Comparison of ENCODE assay signal across 14 cellular contexts in genomic region chr7:37327288-37327687, GRCh38.
DNase-seq lines count a peak whose midpoint lies in the region; ATAC-seq, FAIRE-seq and TF ChIP-seq lines count a peak whose summit lies in the region.
"Had no signal": no experiment of that assay in that cellular context is flagged by ENCODE, and none has a peak within 500 bp of the region (broad histone marks: within the 10 kb centered on the region; RNA-seq: fewer than 3 reads in every experiment).

No MANE protein-coding gene starts in this region.

- H3K36me3 ChIP-seq in GM12878 (ENCODE audit: control insufficient read depth in 2 of 2, insufficient read depth in 2 of 2, low read length in 1 of 2) = peaks cover 0 to 2% of the 10 kb centered on the region in 2 experiments; a peak in 3 of 4 replicates

- H3K27ac ChIP-seq in GM12878 (ENCODE audit: control insufficient read depth, insufficient read depth) = no peak overlapping the region
- H3K27ac ChIP-seq: BLaER1, RWPE1 had no signal

- H3K4me3 ChIP-seq in GM12878 = no peak overlapping the region
- H3K4me3 ChIP-seq: BLaER1 had no signal

- H3K4me3 Mint-ChIP-seq in activated CD4-positive, alpha-beta T cell treated with anti-CD3 and anti-CD28 coated beads, Interleukin-2, amount 10 ng/mL, durations not matched to agents 24 days and 14 days = no peak overlapping the region
- no peak overlapping the region for H3K4me3 Mint-ChIP-seq in stimulated activated naive CD8-positive, alpha-beta T cell treated with anti-CD3 and anti-CD28 coated beads, Interleukin-15, Interleukin-2, amounts not matched to agents 100 ng/mL and 50 ng/mL, for 24 hours
- H3K4me3 Mint-ChIP-seq in stimulated activated naive CD8-positive, alpha-beta T cell treated with anti-CD3 and anti-CD28 coated beads, Interleukin-15, amount 100 ng/mL, for 72 hours = no peak overlapping the region

- RAD21 ChIA-PET in GM12878 (lab: Charles Lee; ENCODE audit: unreplicated experiment) = no interaction called here

- no peaks in the 10 kb centered on the region for H4K20me1 ChIP-seq in GM12878 (ENCODE audit: control insufficient read depth, insufficient read depth)

- H3K27me3 Mint-ChIP-seq in activated CD4-positive, alpha-beta T cell treated with anti-CD3 and anti-CD28 coated beads, Interleukin-2, amount 10 ng/mL, durations not matched to agents 24 days and 14 days = no peaks in the 10 kb centered on the region
- H3K27me3 Mint-ChIP-seq in stimulated activated naive CD8-positive, alpha-beta T cell treated with anti-CD3 and anti-CD28 coated beads, Interleukin-15, Interleukin-2, amounts not matched to agents 100 ng/mL and 50 ng/mL, for 24 hours = no peaks in the 10 kb centered on the region
- no peaks in the 10 kb centered on the region for H3K27me3 Mint-ChIP-seq in stimulated activated naive CD8-positive, alpha-beta T cell treated with anti-CD3 and anti-CD28 coated beads, Interleukin-15, amount 100 ng/mL, for 72 hours

- H3K4me1 Mint-ChIP-seq in activated CD4-positive, alpha-beta T cell treated with anti-CD3 and anti-CD28 coated beads, Interleukin-2, amount 10 ng/mL, durations not matched to agents 24 days and 14 days = peaks cover 34% of the 10 kb centered on the region
- peaks cover 46% of the 10 kb centered on the region for H3K4me1 Mint-ChIP-seq in stimulated activated naive CD8-positive, alpha-beta T cell treated with anti-CD3 and anti-CD28 coated beads, Interleukin-15, Interleukin-2, amounts not matched to agents 100 ng/mL and 50 ng/mL, for 24 hours (ENCODE audit: low read depth)
- H3K4me1 Mint-ChIP-seq in stimulated activated naive CD8-positive, alpha-beta T cell treated with anti-CD3 and anti-CD28 coated beads, Interleukin-15, amount 100 ng/mL, for 72 hours = peaks cover 33% of the 10 kb centered on the region

- no peak overlapping the region for H3K4me2 ChIP-seq in GM12878 (ENCODE audit: control insufficient read depth, insufficient read depth)
- H3K4me2 ChIP-seq: BLaER1 had no signal

- TF ChIP-seq POLR2A in GM12878 (IDR thresholded peaks at IDR 0.05; ENCODE audit: low read depth, low read length) = no peak

- SMC1A ChIA-PET in GM12878 (lab: Charles Lee; ENCODE audit: uncharacterized antibody, unreplicated experiment) = no interaction called here

- H3K9me3 Mint-ChIP-seq in activated CD4-positive, alpha-beta T cell treated with anti-CD3 and anti-CD28 coated beads, Interleukin-2, amount 10 ng/mL, durations not matched to agents 24 days and 14 days = peaks cover 5% of the 10 kb centered on the region
- no peaks in the 10 kb centered on the region for H3K9me3 Mint-ChIP-seq in stimulated activated naive CD8-positive, alpha-beta T cell treated with anti-CD3 and anti-CD28 coated beads, Interleukin-15, Interleukin-2, amounts not matched to agents 100 ng/mL and 50 ng/mL, for 24 hours
- no peaks in the 10 kb centered on the region for H3K9me3 Mint-ChIP-seq in stimulated activated naive CD8-positive, alpha-beta T cell treated with anti-CD3 and anti-CD28 coated beads, Interleukin-15, amount 100 ng/mL, for 72 hours

- H3K79me2 ChIP-seq in GM12878 (ENCODE audit: control insufficient read depth, insufficient read depth, low read length) = peaks cover 15% of the 10 kb centered on the region

- 94% methylated on average over 1 of the region's 1 CpG for WGBS in GM12878 (ENCODE audit: insufficient coverage, insufficient replicate concordance, low lambda C conversion rate, missing lambda C conversion rate)

- H3K9ac ChIP-seq in GM12878 (ENCODE audit: control insufficient read depth, insufficient read depth, low read length) = 0 out of 2 replicates have a peak overlapping the region, but pooled peaks have one; percentile 25
- H3K9ac ChIP-seq: BLaER1 had no signal

- peaks cover 13% of the 10 kb centered on the region for H3K4me1 ChIP-seq in GM12878 (ENCODE audit: control insufficient read depth, insufficient read depth, low read length)
- H3K4me1 ChIP-seq: BLaER1 had no signal

- peak; percentile 83 for FAIRE-seq in GM12878 (lab: Jason Lieb, UNC)
- FAIRE-seq: GM12891 had no signal

- intact Hi-C loops in activated CD4-positive, alpha-beta T cell treated with anti-CD3 and anti-CD28 coated beads, Interleukin-2, amount 10 ng/mL, durations not matched to agents 24 days and 14 days (cut with micrococcal nuclease) = no loop called here
- intact Hi-C loops in GM12878 (cut with micrococcal nuclease; ENCODE audit: unreplicated experiment) = no loop called here

- POLR2A ChIA-PET in GM12878 (lab: Charles Lee) = interaction anchor here (0.9 kb wide), 1 partner anchor 11 kb away, joined by 4 read pairs; no protein-coding TSS in a partner anchor

- CTCF ChIA-PET in GM12878 (lab: Yijun Ruan, JAX) = interaction anchor here (1.3 kb wide), 1 partner anchor 26 kb away, joined by 4 read pairs; no protein-coding TSS in a partner anchor

- TF ChIP-seq CTCF in GM12878 (IDR thresholded peaks at IDR 0.05 in 2 of 3, conservative IDR thresholded peaks at IDR 0.05 in 1 of 3; ENCODE audit: control insufficient read depth in 2 of 3, extremely low read depth in 1 of 3, insufficient read depth in 1 of 3, low read depth in 3 of 3, low read length in 3 of 3) = no peak

- DNase-seq in activated CD4-positive, alpha-beta T cell treated with anti-CD3 and anti-CD28 coated beads, Interleukin-2, amount 10 ng/mL, durations not matched to agents 24 days and 14 days = no peak
- no peak for DNase-seq in activated CD4-positive, alpha-beta T cell treated with anti-CD3 and anti-CD28 coated beads, Interleukin-2, amount 50 U/mL, for 4 hours
- no peak for DNase-seq in stimulated activated naive CD8-positive, alpha-beta T cell treated with anti-CD3 and anti-CD28 coated beads, Interleukin-15, amount 100 ng/mL, for 72 hours
- DNase-seq in GM12878 (ENCODE audit: low read depth, low spot score) (no peak), NCI-H1930 (lab: John Stamatoyannopoulos, UW) (no peak), Ammon's horn (ENCODE audit: low spot score) (no peak), NCI-H748 treated with DMSO at 0.1 percent for 48 hours (lab: John Stamatoyannopoulos, UW) (no peak)
- DNase-seq: DMS 273 treated with DMSO at 0.1 percent for 48 hours, GDM1, NCI-H187 had no signal

- H3K36me3 Mint-ChIP-seq in activated CD4-positive, alpha-beta T cell treated with anti-CD3 and anti-CD28 coated beads, Interleukin-2, amount 10 ng/mL, durations not matched to agents 24 days and 14 days (ENCODE audit: low read depth) = peaks cover 65% of the 10 kb centered on the region
- H3K36me3 Mint-ChIP-seq in stimulated activated naive CD8-positive, alpha-beta T cell treated with anti-CD3 and anti-CD28 coated beads, Interleukin-15, Interleukin-2, amounts not matched to agents 100 ng/mL and 50 ng/mL, for 24 hours (ENCODE audit: low read depth) = peaks cover 73% of the 10 kb centered on the region

- no peak for TF ChIP-seq EP300 in GM12878 (IDR thresholded peaks at IDR 0.05; ENCODE audit: borderline replicate concordance in 1 of 2, control insufficient read depth in 1 of 2, low read depth in 2 of 2, low read length in 2 of 2)

- peak overlapping the region; percentile 21 for H3K27ac Mint-ChIP-seq in activated CD4-positive, alpha-beta T cell treated with anti-CD3 and anti-CD28 coated beads, Interleukin-2, amount 10 ng/mL, durations not matched to agents 24 days and 14 days
- peak overlapping the region; percentile 23 for H3K27ac Mint-ChIP-seq in stimulated activated naive CD8-positive, alpha-beta T cell treated with anti-CD3 and anti-CD28 coated beads, Interleukin-15, Interleukin-2, amounts not matched to agents 100 ng/mL and 50 ng/mL, for 24 hours
- H3K27ac Mint-ChIP-seq in stimulated activated naive CD8-positive, alpha-beta T cell treated with anti-CD3 and anti-CD28 coated beads, Interleukin-15, amount 100 ng/mL, for 72 hours = no peak overlapping the region

- ATAC-seq in stimulated activated naive CD8-positive, alpha-beta T cell treated with anti-CD3 and anti-CD28 coated beads, Interleukin-15, amount 100 ng/mL, for 72 hours = no peak
- ATAC-seq in GM12878 = peak; percentile 39

- TF ChIP-seq RAD21 in GM12878 (IDR thresholded peaks at IDR 0.05; ENCODE audit: insufficient read depth, low read depth, low read length) = no peak

- H2AFZ ChIP-seq in GM12878 (ENCODE audit: control insufficient read depth, low read depth, low read length) = no peak overlapping the region

- in situ Hi-C loops in GM12878 (cut with MboI) = no loop called here

- H3K9me3 ChIP-seq in GM12878 (replicated peaks; ENCODE audit: control insufficient read depth, insufficient read depth, low read length) = no peaks in the 10 kb centered on the region

- no peaks in the 10 kb centered on the region for H3K27me3 ChIP-seq in GM12878 (replicated peaks in 1 of 2; ENCODE audit: control insufficient read depth in 2 of 2, insufficient read depth in 2 of 2, low read length in 1 of 2)
- H3K27me3 ChIP-seq: BLaER1 had no signal

- no TSS peak for BruUV-seq in GM12878 (replicated peaks; lab: Mats Ljungman, UMichigan)

TF ChIP-seq in GM12878, 131 proteins besides CTCF, POLR2A, EP300 and RAD21:
- TF ChIP-seq JUNB (IDR thresholded peaks at IDR 0.05) (0 out of 2 replicates have a peak, but pooled peaks have one; percentile 18), ZNF217 (IDR thresholded peaks at IDR 0.05) (no peak), SPI1 (IDR thresholded peaks at IDR 0.05; ENCODE audit: borderline replicate concordance, insufficient read depth, low read depth, low read length) (no peak), CBX3 (IDR thresholded peaks at IDR 0.05; ENCODE audit: borderline replicate concordance, low read depth) (no peak)

Comparison
In these comparisons a context has a peak if more than half of its experiments do, and no peak if none do; other contexts are left out.
1. H3K27ac Mint-ChIP-seq: peak in activated CD4-positive, alpha-beta T cell treated with anti-CD3 and anti-CD28 coated beads, Interleukin-2, amount 10 ng/mL, durations not matched to agents 24 days and 14 days (single experiment) and stimulated activated naive CD8-positive, alpha-beta T cell treated with anti-CD3 and anti-CD28 coated beads, Interleukin-15, Interleukin-2, amounts not matched to agents 100 ng/mL and 50 ng/mL, for 24 hours (single experiment); none in stimulated activated naive CD8-positive, alpha-beta T cell treated with anti-CD3 and anti-CD28 coated beads, Interleukin-15, amount 100 ng/mL, for 72 hours (0 of 2).